In the genomic region with DNA sequence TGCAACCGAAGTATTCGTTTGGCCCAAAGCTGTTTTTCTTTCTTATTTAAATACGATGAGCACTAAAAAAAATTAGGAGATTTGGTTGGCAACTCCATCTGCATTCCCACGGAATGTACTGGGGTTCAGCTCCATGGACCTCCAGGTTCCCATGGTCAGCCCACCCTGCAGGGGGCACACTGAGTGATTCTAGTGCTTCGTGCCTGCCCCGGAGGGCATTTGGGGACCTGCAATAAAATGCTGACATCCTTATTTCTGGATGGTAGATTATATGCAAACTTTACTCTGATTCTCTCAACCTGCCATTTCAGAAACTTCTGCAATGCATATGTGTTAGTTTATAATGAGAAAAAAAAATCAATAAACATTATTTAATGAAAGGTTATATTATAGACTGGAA, we compare ENCODE assay signal across 19 cellular contexts.
DNase-seq lines count a peak whose midpoint lies in the region; TF ChIP-seq lines count a peak whose summit lies in the region.
"Had no signal": no experiment of that assay in that cellular context is flagged by ENCODE, and none has a peak within 500 bp of the region (broad histone marks: within the 10 kb centered on the region; RNA-seq: fewer than 3 reads in every experiment).

No MANE protein-coding gene starts in this region.

- H3K9me3 ChIP-seq in OCI-LY1 (ENCODE audit: low read length) (no peaks in the 10 kb centered on the region), iPS DF 6.9 (ENCODE audit: control insufficient read depth, insufficient read depth, low read length) (no peaks in the 10 kb centered on the region)
- H3K9me3 ChIP-seq: Peyer's patch had no signal

- no peak overlapping the region for H3K9ac ChIP-seq in OCI-LY1 (ENCODE audit: low read length)
- H3K9ac ChIP-seq: GM23248 had no signal

- H3K36me3 ChIP-seq in OCI-LY1 (ENCODE audit: insufficient read depth, low read length) (peaks cover 90% of the 10 kb centered on the region), iPS DF 6.9 (ENCODE audit: control insufficient read depth, insufficient read depth, low read length) (no peaks in the 10 kb centered on the region)

- no peak overlapping the region for H3K4me2 ChIP-seq in OCI-LY1 (ENCODE audit: low read length)

- DNase-seq in DMS 273 (lab: John Stamatoyannopoulos, UW; ENCODE audit: unreplicated experiment), result peak; percentile 10
- no peak for DNase-seq in DMS 273 treated with DMSO at 0.1 percent for 48 hours (lab: John Stamatoyannopoulos, UW)
- DNase-seq in iPS DF 6.9 (ENCODE audit: low read depth, low spot score), result peak; percentile 11
- no peak for DNase-seq in glomerular visceral epithelial cell (ENCODE audit: extremely low spot score)
- no peak for DNase-seq in activated CD4-positive, alpha-beta T cell treated with anti-CD3 and anti-CD28 coated beads for 1 hour
- no peak for DNase-seq in stimulated activated CD4-positive, alpha-beta T cell treated with anti-CD3 and anti-CD28 coated beads, Interleukin-1b, Interleukin-23, amount 100 ng/mL, for 48 hours
- DNase-seq: AML-193, DND-41, GDM1, GM23248, NCI-H1436 treated with DMSO at 0.1 percent for 48 hours, NCI-H2081 treated with DMSO at 0.1 percent for 48 hours, NCI-H2227 treated with DMSO at 0.1 percent for 48 hours, NCI-H69, Peyer's patch, Right ventricle myocardium superior had no signal

- no CpG with 5 or more reads among the region's 6 CpGs for WGBS in iPS DF 6.9 (ENCODE audit: insufficient coverage, insufficient read length)

- H3K9me2 ChIP-seq in OCI-LY1 (ENCODE audit: low read depth, low read length), result no peaks in the 10 kb centered on the region

- H3K27me3 ChIP-seq in OCI-LY1 (ENCODE audit: insufficient read depth, low read length) (no peaks in the 10 kb centered on the region), iPS DF 6.9 (ENCODE audit: control insufficient read depth, insufficient read depth, low read length) (no peaks in the 10 kb centered on the region)
- H3K27me3 ChIP-seq: Peyer's patch had no signal

- no peaks in the 10 kb centered on the region for H3K79me2 ChIP-seq in OCI-LY1 (ENCODE audit: insufficient read depth, low read length)

- TF ChIP-seq CTCF in GM12874 (IDR thresholded peaks at IDR 0.05; ENCODE audit: insufficient read depth, low read depth, low read length) (0 out of 2 replicates have a peak, but pooled peaks have one; percentile 4), OCI-LY1 (IDR thresholded peaks at IDR 0.05; ENCODE audit: low read length) (peak; percentile 20; the same call in 1 of the 2 replicates)

- no peak overlapping the region for H3K4me3 ChIP-seq in OCI-LY1 (ENCODE audit: low read depth, low read length, poor library complexity, severe bottlenecking)
- no peak overlapping the region for H3K4me3 ChIP-seq in iPS DF 6.9 (ENCODE audit: low read length)
- H3K4me3 ChIP-seq: GM23248, Peyer's patch had no signal

- no peaks in the 10 kb centered on the region for H3F3A ChIP-seq in OCI-LY1 (ENCODE audit: insufficient read depth, low read length)

- no peak overlapping the region for H3K27ac ChIP-seq in OCI-LY1 (ENCODE audit: low read depth, low read length, poor library complexity, severe bottlenecking)
- H3K27ac ChIP-seq in iPS DF 6.9 (ENCODE audit: low read length), result no peak overlapping the region
- H3K27ac ChIP-seq: 22Rv1, GM23248, Peyer's patch had no signal

- H2AFZ ChIP-seq in OCI-LY1 (ENCODE audit: low read length), result no peak overlapping the region
- H2AFZ ChIP-seq: GM23248 had no signal

- H4K20me1 ChIP-seq in OCI-LY1 (ENCODE audit: insufficient read depth, low read length), result no peaks in the 10 kb centered on the region

- peaks cover 9% of the 10 kb centered on the region for H3K4me1 ChIP-seq in OCI-LY1 (ENCODE audit: insufficient read depth, low read length, severe bottlenecking)
- H3K4me1 ChIP-seq in iPS DF 6.9 (ENCODE audit: control insufficient read depth, insufficient read depth, low read length), result no peaks in the 10 kb centered on the region
- H3K4me1 ChIP-seq: Peyer's patch had no signal

Comparison
In these comparisons a context has a peak if more than half of its experiments do, and no peak if none do; other contexts are left out.
1. DNase-seq: peak in DMS 273 (single experiment) and iPS DF 6.9 (single experiment); none in DMS 273 treated with DMSO at 0.1 percent for 48 hours (single experiment), glomerular visceral epithelial cell (single experiment), activated CD4-positive, alpha-beta T cell treated with anti-CD3 and anti-CD28 coated beads for 1 hour (single experiment) and stimulated activated CD4-positive, alpha-beta T cell treated with anti-CD3 and anti-CD28 coated beads, Interleukin-1b, Interleukin-23, amount 100 ng/mL, for 48 hours (single experiment).